Comparison of ENCODE assay signal across 29 cellular contexts in the genomic region with DNA sequence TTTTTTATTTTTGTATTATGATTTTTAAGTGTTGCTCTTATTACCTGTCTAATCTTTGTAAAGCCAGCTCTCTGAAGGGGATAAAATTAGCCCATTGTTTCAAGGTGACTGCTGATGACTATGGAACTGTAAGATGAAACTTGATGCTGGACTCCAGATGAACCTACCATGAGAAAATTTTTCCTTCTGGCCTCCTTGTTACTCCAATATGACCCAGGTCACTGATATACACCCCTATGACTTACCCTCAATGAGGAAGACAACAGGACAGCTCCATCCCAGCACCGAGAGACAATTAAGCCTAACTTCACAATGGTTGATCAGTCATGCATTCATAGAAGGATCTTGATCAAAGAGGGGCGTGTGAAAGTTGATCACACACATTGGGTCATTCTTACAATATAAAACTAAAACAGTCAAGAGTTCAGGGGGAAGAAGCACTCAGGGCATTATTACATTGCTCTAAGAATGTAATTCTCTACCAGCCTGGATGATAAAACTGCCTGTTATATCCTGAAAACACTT.
DNase-seq lines count a peak whose midpoint lies in the region; ATAC-seq and TF ChIP-seq lines count a peak whose summit lies in the region.
"Had no signal": no experiment of that assay in that cellular context is flagged by ENCODE, and none has a peak within 500 bp of the region (broad histone marks: within the 10 kb centered on the region; RNA-seq: fewer than 3 reads in every experiment).

No MANE protein-coding gene starts in this region.

- H3K9me2 ChIP-seq in DOHH2 (replicated peaks; ENCODE audit: control insufficient read depth, low read length): no peaks in the 10 kb centered on the region
- no peaks in the 10 kb centered on the region for H3K9me2 ChIP-seq in Loucy (replicated peaks; ENCODE audit: low read depth, low read length)

- H3K9ac ChIP-seq in Loucy (ENCODE audit: low read depth, low read length, poor library complexity, severe bottlenecking): no peak overlapping the region

- H3K27me3 ChIP-seq in DOHH2 (ENCODE audit: control insufficient read depth, low read length) (no peaks in the 10 kb centered on the region), Loucy (ENCODE audit: insufficient read depth, low read length, poor library complexity, severe bottlenecking) (no peaks in the 10 kb centered on the region), left ventricle myocardium inferior (ENCODE audit: low read depth) (no peaks in the 10 kb centered on the region)
- H3K27me3 ChIP-seq: MG63 had no signal

- no peaks in the 10 kb centered on the region for H3K79me2 ChIP-seq in DOHH2 (ENCODE audit: control insufficient read depth, low read length)
- no peaks in the 10 kb centered on the region for H3K79me2 ChIP-seq in Loucy (ENCODE audit: insufficient read depth, low read length)

- TF ChIP-seq CTCF in DOHH2 (IDR thresholded peaks at IDR 0.05; ENCODE audit: low read depth, low read length, poor library complexity, severe bottlenecking) (no peak), Loucy (conservative IDR thresholded peaks at IDR 0.05; ENCODE audit: low read length) (no peak), left ventricle myocardium inferior (IDR thresholded peaks at IDR 0.05; ENCODE audit: borderline replicate concordance) (no peak)

- peak overlapping the region; percentile 38 for H3K4me3 ChIP-seq in DOHH2 (ENCODE audit: low read length)
- H3K4me3 ChIP-seq in Loucy (ENCODE audit: low read length, poor library complexity, severe bottlenecking): no peak overlapping the region
- H3K4me3 ChIP-seq in left ventricle myocardium inferior: no peak overlapping the region
- H3K4me3 ChIP-seq: HAP-1, heart right ventricle, MG63, SK-N-MC, smooth muscle cell had no signal

- H3F3A ChIP-seq in DOHH2 (ENCODE audit: control insufficient read depth, insufficient read depth): no peaks in the 10 kb centered on the region
- H3F3A ChIP-seq in Loucy (ENCODE audit: low read depth): no peaks in the 10 kb centered on the region

- peak; percentile 28 for ATAC-seq in GM19395 (IDR thresholded peaks at IDR 0.05; ENCODE audit: unreplicated experiment)
- no peak for ATAC-seq in HG03095 (IDR thresholded peaks at IDR 0.05; ENCODE audit: unreplicated experiment)
- ATAC-seq: activated T-cell treated with anti-CD3 and anti-CD28 coated beads, Interleukin-2, amount 50 U/mL, for 4 hours; heart right ventricle; stimulated activated memory B cell treated with anti-CD40 and anti-IgM and Interleukin-4, amounts not matched to agents 10 μg/mL and 1 μg/mL and 100 μg/mL, for 72 hours had no signal

- no peak overlapping the region for H2AFZ ChIP-seq in Loucy (ENCODE audit: low read length)

- H3K4me1 ChIP-seq in DOHH2 (ENCODE audit: control insufficient read depth, low read length): peaks cover 25% of the 10 kb centered on the region
- H3K4me1 ChIP-seq in Loucy (ENCODE audit: insufficient read depth, low read length, poor library complexity, severe bottlenecking): peaks cover 18% of the 10 kb centered on the region
- no peaks in the 10 kb centered on the region for H3K4me1 ChIP-seq in left ventricle myocardium inferior
- H3K4me1 ChIP-seq: Caco-2 had no signal

- H3K27ac ChIP-seq in DOHH2 (ENCODE audit: low read depth, low read length): peak overlapping the region; percentile 58
- no peak overlapping the region for H3K27ac ChIP-seq in left ventricle myocardium inferior (replicated peaks)
- H3K27ac ChIP-seq: brain microvascular endothelial cell, heart right ventricle, SK-N-MC had no signal

- DNase-seq in kidney tubule cell (ENCODE audit: low spot score) (peak; percentile 42), left ventricle myocardium inferior (no peak), SIG-M5 (lab: John Stamatoyannopoulos, UW) (no peak)
- no peak for DNase-seq in stimulated activated CD4-positive, alpha-beta T cell treated with anti-CD3 and anti-CD28 coated beads, Interleukin-15, amount 100 ng/mL, for 24 hours
- DNase-seq: ACHN; activated CD4-positive, alpha-beta T cell treated with anti-CD3 and anti-CD28 coated beads for 48 hours; activated naive CD4-positive, alpha-beta T cell; activated T-cell treated with anti-CD3 and anti-CD28 coated beads, Interleukin-2, amount 50 U/mL, for 4 hours; brain microvascular endothelial cell; C1 segment of cervical spinal cord; Caco-2; DND-41; effector CD4-positive, alpha-beta T cell; heart right ventricle; IMR-90; left colon; MG63; NCI-H1436 treated with DMSO at 0.1 percent for 48 hours; occipital lobe; retina; stimulated activated CD4-positive, alpha-beta T cell treated with anti-CD3 and anti-CD28 coated beads, Interleukin-4, amount 100 ng/mL, for 1 hour had no signal

- H3K4me2 ChIP-seq in DOHH2 (ENCODE audit: low read length) (peak overlapping the region; percentile 54), Loucy (ENCODE audit: low read depth, low read length, poor library complexity, severe bottlenecking) (peak overlapping the region; percentile 31)
- H3K4me2 ChIP-seq: smooth muscle cell had no signal

- intact Hi-C loops in left ventricle myocardium inferior (cut with micrococcal nuclease): no loop called here

- no peaks in the 10 kb centered on the region for H3K36me3 ChIP-seq in DOHH2 (ENCODE audit: control insufficient read depth, low read length)
- H3K36me3 ChIP-seq in Loucy (ENCODE audit: insufficient read depth, low read length): no peaks in the 10 kb centered on the region
- H3K36me3 ChIP-seq in left ventricle myocardium inferior: no peaks in the 10 kb centered on the region
- H3K36me3 ChIP-seq: brain microvascular endothelial cell, MG63 had no signal

- no peaks in the 10 kb centered on the region for H3K9me3 ChIP-seq in DOHH2 (ENCODE audit: control insufficient read depth, insufficient read depth, low read length)
- no peaks in the 10 kb centered on the region for H3K9me3 ChIP-seq in Loucy (ENCODE audit: insufficient read depth, low read depth, low read length)
- no peaks in the 10 kb centered on the region for H3K9me3 ChIP-seq in left ventricle myocardium inferior (replicated peaks)
- H3K9me3 ChIP-seq: Caco-2, HAP-1, MG63 had no signal

- H4K20me1 ChIP-seq in DOHH2 (ENCODE audit: control insufficient read depth, insufficient read depth, low read depth, low read length) (no peaks in the 10 kb centered on the region), Loucy (ENCODE audit: insufficient read depth, low read length, poor library complexity, severe bottlenecking) (no peaks in the 10 kb centered on the region)
